13 cellular contexts compared by ENCODE assay signal in genomic region chr11:11463397-11463796, GRCh38.
DNase-seq lines count a peak whose midpoint lies in the region; ATAC-seq and TF ChIP-seq lines count a peak whose summit lies in the region.
"Had no signal": no experiment of that assay in that cellular context is flagged by ENCODE, and none has a peak within 500 bp of the region (broad histone marks: within the 10 kb centered on the region; RNA-seq: fewer than 3 reads in every experiment).

No MANE protein-coding gene starts in this region.

- intact Hi-C loops in Caco-2 (cut with micrococcal nuclease; ENCODE audit: unreplicated experiment) = no loop called here

- POLR2A ChIA-PET in Caco-2 (lab: Charles Lee) = no interaction called here

- H3K4me1 ChIP-seq in Caco-2 (no peaks in the 10 kb centered on the region), osteoblast (ENCODE audit: insufficient read depth, low read length) (peaks cover under 1% of the 10 kb centered on the region)

- no peak overlapping the region for H3K27ac ChIP-seq in osteoblast (ENCODE audit: low read depth, low read length)
- H3K27ac ChIP-seq: ascending aorta, RWPE1 had no signal

- no peaks in the 10 kb centered on the region for H3K36me3 Mint-ChIP-seq in Caco-2 (ENCODE audit: insufficient read depth, unreplicated experiment)
- H3K36me3 Mint-ChIP-seq: CD14-positive monocyte had no signal

- no peak overlapping the region for H3K4me3 Mint-ChIP-seq in Caco-2 (ENCODE audit: unreplicated experiment)
- H3K4me3 Mint-ChIP-seq: CD14-positive monocyte, endodermal cell had no signal

- ATAC-seq in HG03045 (IDR thresholded peaks at IDR 0.05; ENCODE audit: unreplicated experiment) = no peak

- peaks cover 7% of the 10 kb centered on the region for H3K27me3 Mint-ChIP-seq in Caco-2 (ENCODE audit: insufficient read depth, unreplicated experiment)

- H3K4me1 Mint-ChIP-seq in Caco-2 (ENCODE audit: low read depth, unreplicated experiment) = no peaks in the 10 kb centered on the region
- H3K4me1 Mint-ChIP-seq: CD14-positive monocyte, endodermal cell had no signal

- H3K9me3 Mint-ChIP-seq in Caco-2 (ENCODE audit: unreplicated experiment) = no peaks in the 10 kb centered on the region
- H3K9me3 Mint-ChIP-seq: endodermal cell had no signal

- no peaks in the 10 kb centered on the region for H3K79me2 ChIP-seq in osteoblast (ENCODE audit: insufficient read depth, low read length)

- DNase-seq in Caco-2 = peak; percentile 8 to 48
- DNase-seq in LHCN-M2 (ENCODE audit: low read depth) = peak; percentile 94
- peak; percentile 93 for DNase-seq in RPMI7951 (ENCODE audit: low read depth)
- DNase-seq in myocyte (ENCODE audit: low read depth) = peak; percentile 95
- no peak for DNase-seq in osteoblast (ENCODE audit: insufficient read length, low spot score, missing footprints)
- no peak for DNase-seq in NCI-H2029 treated with DMSO at 0.1 percent for 48 hours (lab: John Stamatoyannopoulos, UW)
- DNase-seq in NCI-H226 = no peak
- DNase-seq: endodermal cell, Kasumi-1 had no signal

- no peak overlapping the region for H3K27ac Mint-ChIP-seq in Caco-2 (ENCODE audit: unreplicated experiment)
- H3K27ac Mint-ChIP-seq: CD14-positive monocyte, endodermal cell had no signal

- H3K9me3 ChIP-seq in Caco-2 (no peaks in the 10 kb centered on the region), osteoblast (ENCODE audit: low read depth, low read length) (peaks cover 4% of the 10 kb centered on the region)
- H3K9me3 ChIP-seq: ascending aorta had no signal

- no peak overlapping the region for H3K4me2 ChIP-seq in osteoblast (ENCODE audit: insufficient read depth, low read length)

- CTCF ChIA-PET in Caco-2 (lab: Charles Lee) = no interaction called here

- BruUV-seq in Caco-2 (replicated peaks; lab: Mats Ljungman, UMichigan) = no TSS peak

- H2AFZ ChIP-seq in osteoblast (ENCODE audit: low read length) = no peak overlapping the region

- no peaks in the 10 kb centered on the region for H4K20me1 ChIP-seq in osteoblast (ENCODE audit: insufficient read depth, low read length)

- TF ChIP-seq CTCF in Caco-2 (IDR thresholded peaks at IDR 0.05; ENCODE audit: insufficient read depth in 1 of 2, low read depth in 1 of 2, low read length in 1 of 2, severe bottlenecking in 1 of 2, unreplicated experiment in 1 of 2) = no peak
- TF ChIP-seq CTCF in osteoblast (IDR thresholded peaks at IDR 0.05; ENCODE audit: extremely low read depth, low read depth, low read length) = no peak

- no peaks in the 10 kb centered on the region; the same call in 1 of the 2 replicates for H3K27me3 ChIP-seq in Caco-2 (replicated peaks; ENCODE audit: control insufficient read depth, insufficient read depth, low read length)
- peaks cover 27% of the 10 kb centered on the region for H3K27me3 ChIP-seq in osteoblast (ENCODE audit: insufficient read depth, low read length)
- H3K27me3 ChIP-seq: ascending aorta had no signal

- no peak overlapping the region for H3K4me3 ChIP-seq in Caco-2 (ENCODE audit: low read depth, low read length)
- H3K4me3 ChIP-seq in osteoblast (ENCODE audit: insufficient read depth, low read length) = no peak overlapping the region
- H3K4me3 ChIP-seq: ascending aorta had no signal

- H3K36me3 ChIP-seq in Caco-2 (ENCODE audit: control insufficient read depth, insufficient read depth, low read length) = no peaks in the 10 kb centered on the region
- H3K36me3 ChIP-seq in osteoblast (ENCODE audit: insufficient read depth, low read length) = no peaks in the 10 kb centered on the region
- H3K36me3 ChIP-seq: ascending aorta had no signal

Comparison
In these comparisons a context has a peak if more than half of its experiments do, and no peak if none do; other contexts are left out.
1. DNase-seq: peak in Caco-2 (2 of 2), LHCN-M2 (single experiment), RPMI7951 (single experiment) and myocyte (single experiment); none in osteoblast (single experiment), NCI-H2029 treated with DMSO at 0.1 percent for 48 hours (single experiment) and NCI-H226 (single experiment).